In genomic region chr1:183887826-183888819, GRCh38 we compare ENCODE assay signal across 15 cellular contexts.
DNase-seq lines count a peak whose midpoint lies in the region; ATAC-seq and TF ChIP-seq lines count a peak whose summit lies in the region.
"Had no signal": no experiment of that assay in that cellular context is flagged by ENCODE, and none has a peak within 500 bp of the region (broad histone marks: within the 10 kb centered on the region; RNA-seq: fewer than 3 reads in every experiment).

No MANE protein-coding gene starts in this region.

- H3K36me3 Mint-ChIP-seq in activated naive CD8-positive, alpha-beta T cell treated with anti-CD3 and anti-CD28 coated beads, Interleukin-2, amount 10 ng/mL, durations not matched to agents 7 days and 5 days: peaks cover 5% of the 10 kb centered on the region
- peaks cover 5% of the 10 kb centered on the region for H3K36me3 Mint-ChIP-seq in progenitor cell of endocrine pancreas (ENCODE audit: insufficient read depth)

- CTCF ChIA-PET in RWPE1 (lab: Yijun Ruan, JAX): no interaction called here

- ATAC-seq in activated naive CD8-positive, alpha-beta T cell treated with anti-CD3 and anti-CD28 coated beads, Interleukin-2, amount 10 ng/mL, durations not matched to agents 7 days and 5 days (ENCODE audit: low read depth): peak; percentile 75
- ATAC-seq: activated CD8-positive, alpha-beta memory T cell treated with anti-CD3 and anti-CD28 coated beads, Interleukin-2, amount 10 ng/mL, durations not matched to agents 7 days and 5 days had no signal

- DNase-seq in A172 (ENCODE audit: low spot score) (peak; percentile 34), EH (ENCODE audit: low read depth) (peak; percentile 29), lung microvascular endothelial cell (ENCODE audit: low read depth in 2 of 2) (peak; percentile 34 to 49), progenitor cell of endocrine pancreas (ENCODE audit: low spot score, unreplicated experiment) (no peak), AG20443 (ENCODE audit: low spot score) (no peak), glomerular visceral epithelial cell (ENCODE audit: extremely low spot score) (no peak), RWPE1 (ENCODE audit: low spot score) (no peak)
- no peak for DNase-seq in activated naive CD8-positive, alpha-beta T cell treated with anti-CD3 and anti-CD28 coated beads, Interleukin-2, amount 10 ng/mL, durations not matched to agents 7 days and 5 days
- DNase-seq: activated CD8-positive, alpha-beta memory T cell treated with anti-CD3 and anti-CD28 coated beads, Interleukin-2, amount 10 ng/mL, durations not matched to agents 7 days and 5 days; NCI-H1105 treated with DMSO at 0.1 percent for 48 hours; nucleus accumbens; stimulated activated CD4-positive, alpha-beta T cell treated with anti-CD3 and anti-CD28 coated beads, Interleukin-1b, Interleukin-23, amount 100 ng/mL, for 48 hours; SW 1271 had no signal

- no peaks in the 10 kb centered on the region for H3K27me3 Mint-ChIP-seq in activated naive CD8-positive, alpha-beta T cell treated with anti-CD3 and anti-CD28 coated beads, Interleukin-2, amount 10 ng/mL, durations not matched to agents 7 days and 5 days
- no peaks in the 10 kb centered on the region for H3K27me3 Mint-ChIP-seq in progenitor cell of endocrine pancreas
- H3K27me3 Mint-ChIP-seq: activated CD8-positive, alpha-beta memory T cell treated with anti-CD3 and anti-CD28 coated beads, Interleukin-2, amount 10 ng/mL, durations not matched to agents 7 days and 5 days; brain had no signal

- H3K27ac Mint-ChIP-seq in activated naive CD8-positive, alpha-beta T cell treated with anti-CD3 and anti-CD28 coated beads, Interleukin-2, amount 10 ng/mL, durations not matched to agents 7 days and 5 days: peak overlapping the region; percentile 55
- H3K27ac Mint-ChIP-seq in progenitor cell of endocrine pancreas: no peak overlapping the region
- H3K27ac Mint-ChIP-seq: activated CD8-positive, alpha-beta memory T cell treated with anti-CD3 and anti-CD28 coated beads, Interleukin-2, amount 10 ng/mL, durations not matched to agents 7 days and 5 days; CD14-positive monocyte had no signal

- H3K4me3 Mint-ChIP-seq in activated naive CD8-positive, alpha-beta T cell treated with anti-CD3 and anti-CD28 coated beads, Interleukin-2, amount 10 ng/mL, durations not matched to agents 7 days and 5 days: peak overlapping the region; percentile 61
- H3K4me3 Mint-ChIP-seq in progenitor cell of endocrine pancreas (ENCODE audit: low read depth): no peak overlapping the region
- H3K4me3 Mint-ChIP-seq: activated CD8-positive, alpha-beta memory T cell treated with anti-CD3 and anti-CD28 coated beads, Interleukin-2, amount 10 ng/mL, durations not matched to agents 7 days and 5 days; brain; CD14-positive monocyte had no signal

- POLR2A ChIA-PET in activated naive CD8-positive, alpha-beta T cell treated with anti-CD3 and anti-CD28 coated beads, Interleukin-2, amount 10 ng/mL, durations not matched to agents 7 days and 5 days (lab: Charles Lee): no interaction called here
- POLR2A ChIA-PET in RWPE1 (lab: Yijun Ruan, JAX; ENCODE audit: low non-redundant PET): no interaction called here

- peaks cover 4% of the 10 kb centered on the region for H3K9me3 Mint-ChIP-seq in activated naive CD8-positive, alpha-beta T cell treated with anti-CD3 and anti-CD28 coated beads, Interleukin-2, amount 10 ng/mL, durations not matched to agents 7 days and 5 days
- no peaks in the 10 kb centered on the region for H3K9me3 Mint-ChIP-seq in progenitor cell of endocrine pancreas (ENCODE audit: low read depth)
- H3K9me3 Mint-ChIP-seq: brain had no signal

- no peak overlapping the region for H3K27ac ChIP-seq in RWPE1

- TF ChIP-seq CTCF in progenitor cell of endocrine pancreas (IDR thresholded peaks at IDR 0.05; ENCODE audit: unreplicated experiment) (no peak), RWPE1 (conservative IDR thresholded peaks at IDR 0.05; ENCODE audit: low read depth) (no peak)

- H3K4me1 Mint-ChIP-seq in activated naive CD8-positive, alpha-beta T cell treated with anti-CD3 and anti-CD28 coated beads, Interleukin-2, amount 10 ng/mL, durations not matched to agents 7 days and 5 days: peaks cover 26% of the 10 kb centered on the region
- H3K4me1 Mint-ChIP-seq in progenitor cell of endocrine pancreas (ENCODE audit: low read depth): no peaks in the 10 kb centered on the region

Comparison
In these comparisons a context has a peak if more than half of its experiments do, and no peak if none do; other contexts are left out.
1. DNase-seq: peak in A172 (single experiment), EH (single experiment) and lung microvascular endothelial cell (2 of 2); none in activated naive CD8-positive, alpha-beta T cell treated with anti-CD3 and anti-CD28 coated beads, Interleukin-2, amount 10 ng/mL, durations not matched to agents 7 days and 5 days (single experiment), progenitor cell of endocrine pancreas (single experiment), AG20443 (single experiment), glomerular visceral epithelial cell (single experiment) and RWPE1 (single experiment).